Comparison of ENCODE assay signal across 12 cellular contexts in the genomic region with DNA sequence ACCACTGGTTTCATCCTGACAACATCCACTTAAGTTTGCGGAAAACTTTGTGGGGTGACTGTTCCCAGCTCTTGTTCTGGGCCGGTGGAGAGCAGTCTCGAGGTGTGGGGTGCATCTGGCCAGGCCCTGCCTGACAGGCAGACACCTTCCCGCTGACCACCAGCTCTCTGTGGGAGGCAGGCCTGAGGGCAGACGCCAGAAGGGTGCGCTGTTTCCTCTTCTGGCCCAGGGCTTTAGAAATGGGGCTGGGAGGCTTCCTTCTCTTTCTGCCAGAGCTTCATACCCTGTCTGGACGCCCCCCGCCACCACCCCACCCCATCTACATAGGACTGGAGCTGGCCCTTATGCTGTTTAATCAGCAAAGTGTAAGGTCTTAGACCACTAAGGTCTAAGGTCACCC.
DNase-seq lines count a peak whose midpoint lies in the region; ATAC-seq and TF ChIP-seq lines count a peak whose summit lies in the region.
"Had no signal": no experiment of that assay in that cellular context is flagged by ENCODE, and none has a peak within 500 bp of the region (broad histone marks: within the 10 kb centered on the region; RNA-seq: fewer than 3 reads in every experiment).

No MANE protein-coding gene starts in this region.

- peak overlapping the region; percentile 29 for H3K27ac ChIP-seq in mesodermal cell (ENCODE audit: low read depth, low read length, severe bottlenecking)
- no peak overlapping the region for H3K27ac ChIP-seq in PC-9

- peak; percentile 93 for ATAC-seq in WTC11
- ATAC-seq: esophagus mucosa had no signal

- H3K36me3 ChIP-seq in mesodermal cell (ENCODE audit: control insufficient read depth, insufficient read depth, low read length) = no peaks in the 10 kb centered on the region
- peaks cover 7% of the 10 kb centered on the region for H3K36me3 ChIP-seq in PC-9 (ENCODE audit: low read depth)

- POLR2A ChIA-PET in WTC11 (lab: Charles Lee) = interaction anchor here (1.0 to 1.1 kb wide), 2 partner anchors 40 to 89 kb away, joined by 3 to 4 read pairs; no protein-coding TSS in a partner anchor
- POLR2A ChIA-PET in PC-9 (lab: Charles Lee; ENCODE audit: unreplicated experiment) = no interaction called here

- no peak overlapping the region for H3K4me3 Mint-ChIP-seq in HFFc6
- no peak overlapping the region for H3K4me3 Mint-ChIP-seq in WTC11

- intact Hi-C loops in PC-9 (cut with micrococcal nuclease; ENCODE audit: unreplicated experiment) = no loop called here

- no TSS peak for BruUV-seq in PC-9 (replicated peaks; lab: Mats Ljungman, UMichigan)

- no peaks in the 10 kb centered on the region for H3K4me1 Mint-ChIP-seq in HFFc6 (ENCODE audit: low read depth)
- no peaks in the 10 kb centered on the region for H3K4me1 Mint-ChIP-seq in WTC11

- no peaks in the 10 kb centered on the region for H3K27me3 ChIP-seq in PC-9 (ENCODE audit: insufficient read depth, low read depth)

- H3F3A ChIP-seq in PC-9 (ENCODE audit: insufficient read depth, low read depth) = no peaks in the 10 kb centered on the region

- H3K4me1 ChIP-seq in mesodermal cell (ENCODE audit: control insufficient read depth, insufficient read depth, low read length, poor library complexity, severe bottlenecking) = peaks cover 7% of the 10 kb centered on the region
- peaks cover 14% of the 10 kb centered on the region for H3K4me1 ChIP-seq in PC-9 (replicated peaks; ENCODE audit: insufficient read depth)

- no peaks in the 10 kb centered on the region for H3K36me3 Mint-ChIP-seq in HFFc6 (ENCODE audit: low read depth)
- no peaks in the 10 kb centered on the region for H3K36me3 Mint-ChIP-seq in WTC11

- H3K4me2 ChIP-seq in PC-9 = no peak overlapping the region

- H3K9me2 ChIP-seq in PC-9 (ENCODE audit: insufficient read depth) = no peaks in the 10 kb centered on the region

- H3K27me3 Mint-ChIP-seq in HFFc6 (ENCODE audit: insufficient read depth) = peaks cover 20% of the 10 kb centered on the region
- no peaks in the 10 kb centered on the region for H3K27me3 Mint-ChIP-seq in WTC11 (ENCODE audit: low read depth)

- H3K4me3 ChIP-seq in mesodermal cell (ENCODE audit: extremely low read depth, insufficient read depth, low read length, poor library complexity, severe bottlenecking) = no peak overlapping the region
- H3K4me3 ChIP-seq in PC-9 = no peak overlapping the region

- DNase-seq in ELF-1 (ENCODE audit: low read depth, low spot score) (peak; percentile 67), HFFc6 (no peak), WTC11 (ENCODE audit: low spot score) (peak; percentile 82), PC-9 (no peak), NCI-H446 (lab: John Stamatoyannopoulos, UW) (no peak)
- no peak for DNase-seq in central memory CD4-positive, alpha-beta T cell
- DNase-seq: activated CD4-positive, alpha-beta T cell treated with anti-CD3 and anti-CD28 coated beads for 48 hours; DMS 273 treated with DMSO at 0.1 percent for 48 hours; NCI-H1105 treated with DMSO at 0.1 percent for 48 hours; NCI-H524 had no signal

- peaks cover 8% of the 10 kb centered on the region; the same call in 1 of the 2 replicates for H3K79me2 ChIP-seq in PC-9 (ENCODE audit: low read depth)

- H3K27ac Mint-ChIP-seq in HFFc6 = no peak overlapping the region
- no peak overlapping the region for H3K27ac Mint-ChIP-seq in WTC11

- H2AFZ ChIP-seq in PC-9 = no peak overlapping the region

- H3K9me3 Mint-ChIP-seq in HFFc6 (no peaks in the 10 kb centered on the region), WTC11 (no peaks in the 10 kb centered on the region)

- H3K9me3 ChIP-seq in mesodermal cell (ENCODE audit: control insufficient read depth, low read length) (no peaks in the 10 kb centered on the region), PC-9 (ENCODE audit: insufficient read depth, low read depth) (no peaks in the 10 kb centered on the region)

- WGBS in mesodermal cell (ENCODE audit: insufficient coverage in 2 of 2), 2 experiments = 49 to 50% methylated on average over 6 to 8 of the region's 8 CpGs

- CTCF ChIA-PET in WTC11 (lab: Charles Lee) = interaction anchor here (0.5 to 4.9 kb wide), 66 partner anchors 8 to 1740 kb away, joined by 3 to 38 read pairs (median 4); a partner anchor contains a TSS
- CTCF ChIA-PET in PC-9 (lab: Charles Lee) = no interaction called here

- TF ChIP-seq CTCF in HFFc6 (IDR thresholded peaks at IDR 0.05) (peak; percentile 36; the same call in 1 of the 2 replicates), WTC11 (IDR thresholded peaks at IDR 0.05) (peak; percentile 29; the same call in 1 of the 2 replicates), PC-9 (conservative IDR thresholded peaks at IDR 0.05) (no peak)

- H4K20me1 ChIP-seq in PC-9 (ENCODE audit: insufficient read depth) = peaks cover 7% of the 10 kb centered on the region

TF ChIP-seq in WTC11, 78 proteins besides CTCF, POLR2A, EP300 and RAD21:
- TF ChIP-seq RELA (CRISPR knock-in tag; IDR thresholded peaks at IDR 0.05; ENCODE audit: borderline replicate concordance) (no peak), SMAD4 (CRISPR knock-in tag; IDR thresholded peaks at IDR 0.05) (no peak), ZNF121 (CRISPR knock-in tag; IDR thresholded peaks at IDR 0.05) (no peak), SOX15 (CRISPR knock-in tag; IDR thresholded peaks at IDR 0.05) (no peak), ATF1 (CRISPR knock-in tag; IDR thresholded peaks at IDR 0.05) (no peak), JAZF1 (CRISPR knock-in tag; IDR thresholded peaks at IDR 0.05) (no peak), ZBTB21 (CRISPR knock-in tag; IDR thresholded peaks at IDR 0.05; ENCODE audit: borderline replicate concordance) (no peak), ZNF423 (CRISPR knock-in tag; IDR thresholded peaks at IDR 0.05) (no peak), OVOL2 (CRISPR knock-in tag; IDR thresholded peaks at IDR 0.05; ENCODE audit: borderline replicate concordance) (no peak)
- TF ChIP-seq, protein P1, sequence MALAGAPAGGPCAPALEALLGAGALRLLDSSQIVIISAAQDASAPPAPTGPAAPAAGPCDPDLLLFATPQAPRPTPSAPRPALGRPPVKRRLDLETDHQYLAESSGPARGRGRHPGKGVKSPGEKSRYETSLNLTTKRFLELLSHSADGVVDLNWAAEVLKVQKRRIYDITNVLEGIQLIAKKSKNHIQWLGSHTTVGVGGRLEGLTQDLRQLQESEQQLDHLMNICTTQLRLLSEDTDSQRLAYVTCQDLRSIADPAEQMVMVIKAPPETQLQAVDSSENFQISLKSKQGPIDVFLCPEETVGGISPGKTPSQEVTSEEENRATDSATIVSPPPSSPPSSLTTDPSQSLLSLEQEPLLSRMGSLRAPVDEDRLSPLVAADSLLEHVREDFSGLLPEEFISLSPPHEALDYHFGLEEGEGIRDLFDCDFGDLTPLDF (CRISPR knock-in tag; IDR thresholded peaks at IDR 0.05) = no peak
- TF ChIP-seq, protein P2, sequence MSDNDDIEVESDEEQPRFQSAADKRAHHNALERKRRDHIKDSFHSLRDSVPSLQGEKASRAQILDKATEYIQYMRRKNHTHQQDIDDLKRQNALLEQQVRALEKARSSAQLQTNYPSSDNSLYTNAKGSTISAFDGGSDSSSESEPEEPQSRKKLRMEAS (CRISPR knock-in tag; IDR thresholded peaks at IDR 0.05) = no peak
- TF ChIP-seq, protein P3, sequence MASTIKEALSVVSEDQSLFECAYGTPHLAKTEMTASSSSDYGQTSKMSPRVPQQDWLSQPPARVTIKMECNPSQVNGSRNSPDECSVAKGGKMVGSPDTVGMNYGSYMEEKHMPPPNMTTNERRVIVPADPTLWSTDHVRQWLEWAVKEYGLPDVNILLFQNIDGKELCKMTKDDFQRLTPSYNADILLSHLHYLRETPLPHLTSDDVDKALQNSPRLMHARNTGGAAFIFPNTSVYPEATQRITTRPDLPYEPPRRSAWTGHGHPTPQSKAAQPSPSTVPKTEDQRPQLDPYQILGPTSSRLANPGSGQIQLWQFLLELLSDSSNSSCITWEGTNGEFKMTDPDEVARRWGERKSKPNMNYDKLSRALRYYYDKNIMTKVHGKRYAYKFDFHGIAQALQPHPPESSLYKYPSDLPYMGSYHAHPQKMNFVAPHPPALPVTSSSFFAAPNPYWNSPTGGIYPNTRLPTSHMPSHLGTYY (CRISPR knock-in tag; IDR thresholded peaks at IDR 0.05) = no peak
- TF ChIP-seq, protein P4, sequence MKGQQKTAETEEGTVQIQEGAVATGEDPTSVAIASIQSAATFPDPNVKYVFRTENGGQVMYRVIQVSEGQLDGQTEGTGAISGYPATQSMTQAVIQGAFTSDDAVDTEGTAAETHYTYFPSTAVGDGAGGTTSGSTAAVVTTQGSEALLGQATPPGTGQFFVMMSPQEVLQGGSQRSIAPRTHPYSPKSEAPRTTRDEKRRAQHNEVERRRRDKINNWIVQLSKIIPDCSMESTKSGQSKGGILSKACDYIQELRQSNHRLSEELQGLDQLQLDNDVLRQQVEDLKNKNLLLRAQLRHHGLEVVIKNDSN (CRISPR knock-in tag; IDR thresholded peaks at IDR 0.05) = no peak

Comparison
In these comparisons a context has a peak if more than half of its experiments do, and no peak if none do; other contexts are left out.
1. DNase-seq: peak in ELF-1 (single experiment) and WTC11 (single experiment); none in HFFc6 (single experiment), PC-9 (0 of 2), NCI-H446 (0 of 2) and central memory CD4-positive, alpha-beta T cell (single experiment).